8 cellular contexts compared by ENCODE assay signal in the genomic region with DNA sequence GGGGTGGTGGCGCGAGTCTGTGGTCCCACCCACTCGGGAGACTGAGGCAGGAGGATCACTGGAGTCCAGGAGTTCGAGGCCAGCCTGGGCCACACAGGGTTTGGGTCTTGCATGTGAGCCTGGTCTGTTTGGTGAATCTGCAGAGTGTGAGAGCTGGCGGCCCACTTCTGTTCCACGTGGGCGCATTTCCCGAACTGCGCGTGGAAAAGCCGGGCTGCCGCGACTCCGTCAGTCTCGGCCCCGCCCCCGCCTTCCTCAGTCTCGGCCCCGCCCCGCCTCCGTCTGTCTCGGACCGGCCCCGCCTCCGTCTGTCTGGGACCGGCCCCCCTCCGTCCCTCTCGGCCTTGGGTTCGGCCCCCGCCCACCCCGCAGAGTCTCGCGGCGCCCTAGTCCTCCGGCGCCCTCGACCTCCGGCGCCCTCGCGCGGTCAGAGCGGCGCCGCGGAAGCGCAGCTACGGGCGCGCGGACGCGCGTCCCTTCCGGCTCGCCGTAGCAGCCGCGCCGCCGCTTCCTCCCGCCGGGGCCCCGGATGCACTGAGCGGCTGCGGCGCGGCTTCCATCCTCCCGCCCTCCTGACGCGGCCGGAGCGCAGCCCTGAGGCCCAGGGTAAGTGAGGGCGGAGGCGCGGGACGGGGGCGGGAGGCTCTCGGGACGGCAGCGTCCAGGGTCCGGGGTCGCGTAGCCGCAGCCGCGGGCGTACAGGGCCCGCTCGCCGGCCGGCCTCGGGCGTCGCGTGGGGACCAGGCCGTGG. TPM values are rescaled to one million over a fixed set of nuclear protein-coding genes. Genes with fewer than 3 reads are reported as not detected.
DNase-seq lines count a peak whose midpoint lies in the region; ATAC-seq and TF ChIP-seq lines count a peak whose summit lies in the region.

A gene with protein sequence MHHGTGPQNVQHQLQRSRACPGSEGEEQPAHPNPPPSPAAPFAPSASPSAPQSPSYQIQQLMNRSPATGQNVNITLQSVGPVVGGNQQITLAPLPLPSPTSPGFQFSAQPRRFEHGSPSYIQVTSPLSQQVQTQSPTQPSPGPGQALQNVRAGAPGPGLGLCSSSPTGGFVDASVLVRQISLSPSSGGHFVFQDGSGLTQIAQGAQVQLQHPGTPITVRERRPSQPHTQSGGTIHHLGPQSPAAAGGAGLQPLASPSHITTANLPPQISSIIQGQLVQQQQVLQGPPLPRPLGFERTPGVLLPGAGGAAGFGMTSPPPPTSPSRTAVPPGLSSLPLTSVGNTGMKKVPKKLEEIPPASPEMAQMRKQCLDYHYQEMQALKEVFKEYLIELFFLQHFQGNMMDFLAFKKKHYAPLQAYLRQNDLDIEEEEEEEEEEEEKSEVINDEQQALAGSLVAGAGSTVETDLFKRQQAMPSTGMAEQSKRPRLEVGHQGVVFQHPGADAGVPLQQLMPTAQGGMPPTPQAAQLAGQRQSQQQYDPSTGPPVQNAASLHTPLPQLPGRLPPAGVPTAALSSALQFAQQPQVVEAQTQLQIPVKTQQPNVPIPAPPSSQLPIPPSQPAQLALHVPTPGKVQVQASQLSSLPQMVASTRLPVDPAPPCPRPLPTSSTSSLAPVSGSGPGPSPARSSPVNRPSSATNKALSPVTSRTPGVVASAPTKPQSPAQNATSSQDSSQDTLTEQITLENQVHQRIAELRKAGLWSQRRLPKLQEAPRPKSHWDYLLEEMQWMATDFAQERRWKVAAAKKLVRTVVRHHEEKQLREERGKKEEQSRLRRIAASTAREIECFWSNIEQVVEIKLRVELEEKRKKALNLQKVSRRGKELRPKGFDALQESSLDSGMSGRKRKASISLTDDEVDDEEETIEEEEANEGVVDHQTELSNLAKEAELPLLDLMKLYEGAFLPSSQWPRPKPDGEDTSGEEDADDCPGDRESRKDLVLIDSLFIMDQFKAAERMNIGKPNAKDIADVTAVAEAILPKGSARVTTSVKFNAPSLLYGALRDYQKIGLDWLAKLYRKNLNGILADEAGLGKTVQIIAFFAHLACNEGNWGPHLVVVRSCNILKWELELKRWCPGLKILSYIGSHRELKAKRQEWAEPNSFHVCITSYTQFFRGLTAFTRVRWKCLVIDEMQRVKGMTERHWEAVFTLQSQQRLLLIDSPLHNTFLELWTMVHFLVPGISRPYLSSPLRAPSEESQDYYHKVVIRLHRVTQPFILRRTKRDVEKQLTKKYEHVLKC (N-terminal part only) (plus strand): TSS at position 512 of the 751 bp plus-strand sequence. CDS start 10,678 bp downstream, outside the sequence.

- no peaks in the 10 kb centered on the region for H3K27me3 ChIP-seq in mucosa of stomach (ENCODE audit: control insufficient read depth, insufficient read depth, low read length)

- no peaks in the 10 kb centered on the region for H3K9me3 ChIP-seq in mucosa of stomach (ENCODE audit: control insufficient read depth, low read length)

- H3K36me3 ChIP-seq in mucosa of stomach (ENCODE audit: control insufficient read depth, insufficient read depth, low read length), result no peaks in the 10 kb centered on the region

- peak; percentile 34 for TF ChIP-seq CTCF in epithelial cell of proximal tubule (conservative IDR thresholded peaks at IDR 0.05; ENCODE audit: low read depth, low read length)

- peak; percentile 85 for ATAC-seq in GM21528 (IDR thresholded peaks at IDR 0.05; ENCODE audit: low FRiP score, unreplicated experiment)

- peaks cover 9% of the 10 kb centered on the region for H3K4me1 ChIP-seq in mucosa of stomach (ENCODE audit: control insufficient read depth, insufficient read depth, low read length)

- H3K9ac ChIP-seq in mucosa of stomach (ENCODE audit: low read length), result peak within 1 kb of the TSS; percentile 87

- peak within 1 kb of the TSS; percentile 97 for H3K4me3 ChIP-seq in epithelial cell of proximal tubule (ENCODE audit: low read depth, low read length)
- H3K4me3 ChIP-seq in mucosa of stomach (ENCODE audit: low read length), result peak within 1 kb of the TSS; percentile 80

- no peak; the same call in 1 of the 2 replicates for TF ChIP-seq EP300 in Ishikawa (IDR thresholded peaks at IDR 0.05; ENCODE audit: borderline replicate concordance)

- TF ChIP-seq RAD21 in Ishikawa (IDR thresholded peaks at IDR 0.05; ENCODE audit: low read depth), result peak; percentile 71

- DNase-seq in DMS 273 treated with DMSO at 0.1 percent for 48 hours (lab: John Stamatoyannopoulos, UW) (peak; percentile 36), OCI-M1 (lab: John Stamatoyannopoulos, UW) (peak; percentile 97), activated T-cell treated with anti-CD3 and anti-CD28 coated beads for 4 hours (peak; percentile 96), epithelial cell of proximal tubule (ENCODE audit: low read depth) (peak; percentile 13)
- DNase-seq in stimulated activated CD8-positive, alpha-beta memory T cell treated with anti-CD3 and anti-CD28 coated beads, Interleukin-4, amount 100 ng/mL, for 48 hours, result peak; percentile 97

TF ChIP-seq in Ishikawa, 13 proteins besides CTCF, POLR2A, EP300 and RAD21:
- TF ChIP-seq YY1 (IDR thresholded peaks at IDR 0.05; ENCODE audit: low read depth), result peak; percentile 55; the same call in 1 of the 2 replicates
- no peak; the same call in 1 of the 2 replicates for TF ChIP-seq TCF12 (IDR thresholded peaks at IDR 0.05; ENCODE audit: low read depth)
- TF ChIP-seq TAF1 (IDR thresholded peaks at IDR 0.05; ENCODE audit: low read depth), result 0 out of 2 replicates have a peak, but pooled peaks have one; percentile 42
- TF ChIP-seq, protein P1, sequence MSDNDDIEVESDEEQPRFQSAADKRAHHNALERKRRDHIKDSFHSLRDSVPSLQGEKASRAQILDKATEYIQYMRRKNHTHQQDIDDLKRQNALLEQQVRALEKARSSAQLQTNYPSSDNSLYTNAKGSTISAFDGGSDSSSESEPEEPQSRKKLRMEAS (IDR thresholded peaks at IDR 0.05), result peak; percentile 59; the same call in 1 of the 2 replicates
- TF ChIP-seq FOXM1 (IDR thresholded peaks at IDR 0.05; ENCODE audit: borderline replicate concordance, low read depth), result no peak
TF ChIP-seq in Ishikawa: peak in this region for 3.

RNA-seq across cellular contexts. Expression of the gene that starts here (rescaled TPM):
- 9.5 and 11.9 TPM in 2 replicates for total RNA-seq in epithelial cell of proximal tubule

Comparison
In these comparisons a context has a peak if more than half of its experiments do, and no peak if none do; other contexts are left out.
1. Peak in every context shown above with its lines: DNase-seq, ATAC-seq and H3K4me3 ChIP-seq.
2. DNase-seq: peak in every context shown above with its lines; median percentile 97 in OCI-M1; 97 in stimulated activated CD8-positive, alpha-beta memory T cell treated with anti-CD3 and anti-CD28 coated beads, Interleukin-4, amount 100 ng/mL, for 48 hours; 96 in activated T-cell treated with anti-CD3 and anti-CD28 coated beads for 4 hours; 36 in DMS 273 treated with DMSO at 0.1 percent for 48 hours; 13 in epithelial cell of proximal tubule.